1 cellular context compared by ENCODE assay signal in the genomic region with DNA sequence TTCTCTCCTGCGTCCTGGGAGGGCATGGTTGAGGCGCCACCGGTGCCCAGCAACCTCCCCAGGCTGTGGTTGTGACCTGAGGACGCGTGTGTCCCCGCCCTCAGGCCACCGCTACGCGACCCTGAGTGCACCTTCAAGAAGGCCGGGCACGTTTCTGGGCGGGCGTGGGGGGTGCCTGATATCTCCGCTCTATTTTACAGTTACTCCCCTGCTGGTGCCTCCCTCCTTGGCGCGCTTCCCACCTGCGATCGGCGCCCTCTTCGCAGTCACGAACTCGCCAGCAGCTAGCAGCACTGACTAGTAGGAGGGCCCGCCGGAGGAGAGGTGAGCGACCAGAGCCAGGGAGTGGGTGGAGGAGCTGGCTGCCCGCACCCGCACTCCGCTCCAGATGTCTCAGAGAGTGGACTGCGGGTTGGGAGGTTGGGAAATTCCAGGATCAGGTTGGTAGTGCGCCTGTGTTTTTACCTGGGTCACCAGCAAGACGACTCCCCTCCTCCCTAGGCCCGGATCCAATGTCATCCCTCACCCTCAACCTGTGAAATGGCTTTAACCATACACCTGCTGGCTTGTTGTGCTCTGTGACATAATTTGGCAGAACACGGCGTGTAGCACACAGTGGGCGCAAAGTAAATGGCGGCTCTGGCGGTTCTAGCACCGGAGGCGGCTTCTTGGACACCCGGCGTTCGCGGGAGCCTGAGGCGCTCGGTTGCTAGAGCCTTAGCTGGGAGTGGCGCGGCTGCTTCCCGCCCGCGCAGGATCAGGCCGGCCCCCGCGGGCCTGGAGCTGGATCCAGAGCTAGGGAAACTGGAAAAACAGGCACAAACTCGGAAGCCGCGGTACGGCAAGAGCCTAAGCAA.
TF ChIP-seq lines count a peak whose summit lies in the region.

No MANE protein-coding gene starts in this region.

TF ChIP-seq in WTC11, 78 proteins besides CTCF, POLR2A, EP300 and RAD21:
- TF ChIP-seq PREB (CRISPR knock-in tag; IDR thresholded peaks at IDR 0.05; ENCODE audit: borderline replicate concordance) (no peak), ZNF138 (CRISPR knock-in tag; conservative IDR thresholded peaks at IDR 0.05) (no peak), ZBTB21 (CRISPR knock-in tag; IDR thresholded peaks at IDR 0.05; ENCODE audit: borderline replicate concordance) (no peak), MYBL2 (CRISPR knock-in tag; IDR thresholded peaks at IDR 0.05) (no peak), ATF6 (CRISPR knock-in tag; IDR thresholded peaks at IDR 0.05) (no peak), HMGA2 (CRISPR knock-in tag; IDR thresholded peaks at IDR 0.05) (no peak), EMX1 (CRISPR knock-in tag; IDR thresholded peaks at IDR 0.05) (no peak), GTF2I (CRISPR knock-in tag; conservative IDR thresholded peaks at IDR 0.05) (no peak), AR (CRISPR knock-in tag; IDR thresholded peaks at IDR 0.05) (no peak), ELF4 (CRISPR knock-in tag; IDR thresholded peaks at IDR 0.05; ENCODE audit: low read depth) (no peak), ZNF219 (CRISPR knock-in tag; IDR thresholded peaks at IDR 0.05; ENCODE audit: borderline replicate concordance) (no peak), RELA (CRISPR knock-in tag; IDR thresholded peaks at IDR 0.05; ENCODE audit: borderline replicate concordance) (no peak)
- TF ChIP-seq, protein P1, sequence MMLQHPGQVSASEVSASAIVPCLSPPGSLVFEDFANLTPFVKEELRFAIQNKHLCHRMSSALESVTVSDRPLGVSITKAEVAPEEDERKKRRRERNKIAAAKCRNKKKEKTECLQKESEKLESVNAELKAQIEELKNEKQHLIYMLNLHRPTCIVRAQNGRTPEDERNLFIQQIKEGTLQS (CRISPR knock-in tag; conservative IDR thresholded peaks at IDR 0.05) = no peak
- TF ChIP-seq, protein P2, sequence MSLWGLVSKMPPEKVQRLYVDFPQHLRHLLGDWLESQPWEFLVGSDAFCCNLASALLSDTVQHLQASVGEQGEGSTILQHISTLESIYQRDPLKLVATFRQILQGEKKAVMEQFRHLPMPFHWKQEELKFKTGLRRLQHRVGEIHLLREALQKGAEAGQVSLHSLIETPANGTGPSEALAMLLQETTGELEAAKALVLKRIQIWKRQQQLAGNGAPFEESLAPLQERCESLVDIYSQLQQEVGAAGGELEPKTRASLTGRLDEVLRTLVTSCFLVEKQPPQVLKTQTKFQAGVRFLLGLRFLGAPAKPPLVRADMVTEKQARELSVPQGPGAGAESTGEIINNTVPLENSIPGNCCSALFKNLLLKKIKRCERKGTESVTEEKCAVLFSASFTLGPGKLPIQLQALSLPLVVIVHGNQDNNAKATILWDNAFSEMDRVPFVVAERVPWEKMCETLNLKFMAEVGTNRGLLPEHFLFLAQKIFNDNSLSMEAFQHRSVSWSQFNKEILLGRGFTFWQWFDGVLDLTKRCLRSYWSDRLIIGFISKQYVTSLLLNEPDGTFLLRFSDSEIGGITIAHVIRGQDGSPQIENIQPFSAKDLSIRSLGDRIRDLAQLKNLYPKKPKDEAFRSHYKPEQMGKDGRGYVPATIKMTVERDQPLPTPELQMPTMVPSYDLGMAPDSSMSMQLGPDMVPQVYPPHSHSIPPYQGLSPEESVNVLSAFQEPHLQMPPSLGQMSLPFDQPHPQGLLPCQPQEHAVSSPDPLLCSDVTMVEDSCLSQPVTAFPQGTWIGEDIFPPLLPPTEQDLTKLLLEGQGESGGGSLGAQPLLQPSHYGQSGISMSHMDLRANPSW (CRISPR knock-in tag; conservative IDR thresholded peaks at IDR 0.05; ENCODE audit: low read depth) = no peak
